Comparison of ENCODE assay signal across 20 cellular contexts in the genomic region with DNA sequence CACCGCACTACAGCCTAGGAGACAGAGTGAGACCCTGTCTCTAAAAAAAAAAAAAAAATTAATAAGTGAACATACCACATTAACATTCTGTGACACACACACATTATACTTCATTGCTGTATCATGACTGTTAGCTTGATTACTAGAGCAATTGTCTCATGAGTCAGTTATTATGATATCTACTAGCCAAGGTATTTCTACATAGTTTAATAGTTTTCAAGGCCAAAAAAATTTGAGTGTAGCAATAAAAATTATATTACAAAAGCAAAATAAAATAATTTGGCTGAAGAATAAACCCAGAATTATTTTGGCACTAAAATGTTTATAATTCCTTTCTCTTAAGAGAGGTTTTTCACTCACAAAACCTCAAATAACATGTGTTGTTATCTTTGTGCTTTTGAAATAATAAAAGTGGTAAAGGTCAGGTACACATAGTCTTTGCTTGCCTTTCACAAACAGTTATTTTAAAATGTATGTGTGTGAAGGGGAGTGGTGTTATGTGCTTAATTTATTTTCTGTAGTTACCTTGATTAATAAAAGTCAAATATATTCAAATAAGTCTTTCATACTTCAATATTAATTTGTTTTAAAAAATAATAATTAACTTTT.
DNase-seq lines count a peak whose midpoint lies in the region; ATAC-seq, FAIRE-seq and TF ChIP-seq lines count a peak whose summit lies in the region.
"Had no signal": no experiment of that assay in that cellular context is flagged by ENCODE, and none has a peak within 500 bp of the region (broad histone marks: within the 10 kb centered on the region; RNA-seq: fewer than 3 reads in every experiment).

No MANE protein-coding gene starts in this region.

- no peak overlapping the region for H2BK20ac ChIP-seq in IMR-90 (ENCODE audit: low read depth, low read length)

- H3K27ac ChIP-seq in IMR-90 (ENCODE audit: insufficient read depth, low read length) (no peak overlapping the region), liver (ENCODE audit: low read depth in 1 of 2, low read length in 2 of 2) (no peak overlapping the region)
- H3K27ac ChIP-seq: BLaER1, hepatocyte, psoas muscle had no signal

- H3K27me3 ChIP-seq in IMR-90 (ENCODE audit: control insufficient read depth, insufficient read depth, low read length) (no peaks in the 10 kb centered on the region), liver (ENCODE audit: control insufficient read depth in 4 of 4, insufficient read depth in 4 of 4, low read length in 3 of 4) (no peaks in the 10 kb centered on the region)
- H3K27me3 ChIP-seq: BLaER1, hepatocyte had no signal

- POLR2A ChIA-PET in IMR-90 (lab: Charles Lee; ENCODE audit: unreplicated experiment): no interaction called here

- H4K20me1 ChIP-seq in IMR-90 (ENCODE audit: insufficient read depth, low read length): no peaks in the 10 kb centered on the region
- H4K20me1 ChIP-seq: BLaER1 had no signal

- H3K4me1 ChIP-seq in IMR-90 (ENCODE audit: control insufficient read depth, insufficient read depth, low read length): no peaks in the 10 kb centered on the region
- H3K4me1 ChIP-seq in liver (ENCODE audit: control insufficient read depth in 4 of 4, insufficient read depth in 4 of 4, low read length in 3 of 4): peaks cover 0 to 3% (median 1%) of the 10 kb centered on the region in 4 donors
- H3K4me1 ChIP-seq: BLaER1, psoas muscle had no signal

- ATAC-seq in IMR-90 (ENCODE audit: low read depth) (peak; percentile 68), GM18858 (IDR thresholded peaks at IDR 0.05; ENCODE audit: unreplicated experiment) (no peak)
- no peak for ATAC-seq in stimulated activated naive B cell treated with anti-CD40 and anti-IgM and Interleukin-4, amounts not matched to agents 10 μg/mL and 1 μg/mL and 100 μg/mL, for 72 hours (replicated peaks)
- ATAC-seq: GM12878, left colon had no signal

- CTCF ChIA-PET in IMR-90 (lab: Yijun Ruan, JAX): interaction anchor here (0.6 kb wide), 1 partner anchor 253 kb away, joined by 4 read pairs; no protein-coding TSS in a partner anchor

- H3K9ac ChIP-seq in IMR-90 (ENCODE audit: low read depth, low read length) (no peak overlapping the region), liver (ENCODE audit: low read depth in 1 of 2, low read length in 2 of 2) (no peak overlapping the region)
- H3K9ac ChIP-seq: BLaER1 had no signal

- no peak overlapping the region for H2BK120ac ChIP-seq in IMR-90 (ENCODE audit: low read depth, low read length)

- H3K36me3 ChIP-seq in IMR-90 (ENCODE audit: control insufficient read depth, insufficient read depth, low read length): no peaks in the 10 kb centered on the region
- H3K36me3 ChIP-seq in liver (ENCODE audit: control insufficient read depth in 4 of 4, insufficient read depth in 3 of 4, low read depth in 1 of 4, low read length in 3 of 4): no peaks in the 10 kb centered on the region
- H3K36me3 ChIP-seq: BLaER1 had no signal

- H3K18ac ChIP-seq in IMR-90 (ENCODE audit: low read depth, low read length): no peak overlapping the region

- no peak overlapping the region for H3K4ac ChIP-seq in IMR-90 (ENCODE audit: low read depth, low read length)

- H3K9me3 ChIP-seq in IMR-90 (ENCODE audit: control insufficient read depth, insufficient read depth, low read length): no peaks in the 10 kb centered on the region
- no peaks in the 10 kb centered on the region for H3K9me3 ChIP-seq in liver (ENCODE audit: control insufficient read depth in 4 of 4, low read length in 3 of 4)
- H3K9me3 ChIP-seq: BLaER1, psoas muscle had no signal

- no peak overlapping the region for H3K56ac ChIP-seq in IMR-90 (ENCODE audit: extremely low read depth, insufficient read depth, low read length)

- no peak overlapping the region for H3K4me2 ChIP-seq in IMR-90 (ENCODE audit: low read depth, low read length)
- H3K4me2 ChIP-seq: BLaER1, hepatocyte had no signal

- no peak overlapping the region for H4K91ac ChIP-seq in IMR-90 (ENCODE audit: insufficient read depth, low read depth, low read length)

- H2AK5ac ChIP-seq in IMR-90 (ENCODE audit: low read depth, low read length): no peak overlapping the region

- no peak overlapping the region for H3K23ac ChIP-seq in IMR-90 (ENCODE audit: low read depth, low read length)

- intact Hi-C loops in IMR-90 (cut with micrococcal nuclease): no loop called here

- FAIRE-seq in endometrium (lab: Jason Lieb, UNC): peak; percentile 99
- FAIRE-seq: GM12878 had no signal

- no peak overlapping the region for H4K8ac ChIP-seq in IMR-90 (ENCODE audit: low read depth in 2 of 2, low read length in 2 of 2)

- no TSS peak for BruUV-seq in IMR-90 (replicated peaks; lab: Mats Ljungman, UMichigan)

- H3K14ac ChIP-seq in IMR-90 (replicated peaks; ENCODE audit: low read depth, low read length): no peak overlapping the region

- H3K27me3 Mint-ChIP-seq in stimulated activated naive B cell treated with anti-CD40 and anti-IgM and Interleukin-4, amounts not matched to agents 10 μg/mL and 1 μg/mL and 100 μg/mL, for 72 hours: peaks cover 0 to 5% of the 10 kb centered on the region in 2 donors
- H3K27me3 Mint-ChIP-seq: activated CD4-positive, alpha-beta T cell treated with anti-CD3 and anti-CD28 coated beads, Interleukin-2, amount 10 ng/mL, durations not matched to agents 24 days and 14 days; activated naive CD8-positive, alpha-beta T cell treated with anti-CD3 and anti-CD28 coated beads for 36 hours; naive B cell had no signal

- no peak overlapping the region for H2AK9ac ChIP-seq in IMR-90 (replicated peaks; ENCODE audit: low read depth, low read length, poor library complexity)

- no peak overlapping the region for H2AFZ ChIP-seq in IMR-90 (replicated peaks; ENCODE audit: low read length, poor library complexity)
- H2AFZ ChIP-seq: hepatocyte had no signal

- in situ Hi-C loops in IMR-90 (cut with MboI; ENCODE audit: low sequenced_read_pairs): no loop called here

- H4K5ac ChIP-seq in IMR-90 (ENCODE audit: low read depth, low read length): no peak overlapping the region

- H2BK5ac ChIP-seq in IMR-90 (ENCODE audit: low read depth, low read length, poor library complexity, severe bottlenecking): no peak overlapping the region

- dilution Hi-C loops in IMR-90 (cut with HindIII; ENCODE audit: low sequenced_read_pairs, unreplicated experiment): no loop called here

- TF ChIP-seq RAD21 in IMR-90 (IDR thresholded peaks at IDR 0.05; ENCODE audit: low read length) (no peak), liver (IDR thresholded peaks at IDR 0.05) (no peak)

- TF ChIP-seq POLR2A in IMR-90 (IDR thresholded peaks at IDR 0.05; ENCODE audit: low read depth, low read length): no peak

- no peak overlapping the region for H3K27ac Mint-ChIP-seq in stimulated activated naive B cell treated with anti-CD40 and anti-IgM and Interleukin-4, amounts not matched to agents 10 μg/mL and 1 μg/mL and 100 μg/mL, for 72 hours
- H3K27ac Mint-ChIP-seq: activated CD4-positive, alpha-beta T cell treated with anti-CD3 and anti-CD28 coated beads, Interleukin-2, amount 10 ng/mL, durations not matched to agents 24 days and 14 days; activated naive CD8-positive, alpha-beta T cell treated with anti-CD3 and anti-CD28 coated beads for 36 hours; naive B cell had no signal

- peak; percentile 46 for DNase-seq in AG09319 (ENCODE audit: extremely low read depth, low read depth)
- DNase-seq in IMR-90: peak; percentile 39
- no peak for DNase-seq in stimulated activated naive B cell treated with anti-CD40 and anti-IgM and Interleukin-4, amounts not matched to agents 10 μg/mL and 1 μg/mL and 100 μg/mL, for 72 hours
- DNase-seq in DMS 273 treated with DMSO at 0.1 percent for 48 hours (lab: John Stamatoyannopoulos, UW): no peak
- no peak for DNase-seq in stimulated activated naive CD4-positive, alpha-beta T cell treated with Interleukin-2 at 50 U/mL for 16 hours (lab: John Stamatoyannopoulos, UW)
- DNase-seq: activated CD4-positive, alpha-beta T cell treated with anti-CD3 and anti-CD28 coated beads, Interleukin-2, amount 10 ng/mL, durations not matched to agents 24 days and 14 days; activated naive CD8-positive, alpha-beta T cell treated with anti-CD3 and anti-CD28 coated beads for 36 hours; DMS79 treated with DMSO at 0.1 percent for 48 hours; KBM-7; left colon; naive B cell; NCI-H1105; psoas muscle; trophoblast cell had no signal

- no peaks in the 10 kb centered on the region for H3K9me1 ChIP-seq in IMR-90 (ENCODE audit: insufficient read depth, low read length)

- H3K9me3 Mint-ChIP-seq in stimulated activated naive B cell treated with anti-CD40 and anti-IgM and Interleukin-4, amounts not matched to agents 10 μg/mL and 1 μg/mL and 100 μg/mL, for 72 hours: peaks cover 0 to 3% of the 10 kb centered on the region in 2 donors
- H3K9me3 Mint-ChIP-seq: activated CD4-positive, alpha-beta T cell treated with anti-CD3 and anti-CD28 coated beads, Interleukin-2, amount 10 ng/mL, durations not matched to agents 24 days and 14 days; naive B cell had no signal

- H3K4me3 ChIP-seq in IMR-90 (ENCODE audit: insufficient read depth, low read depth, low read length) (no peak overlapping the region), liver (ENCODE audit: low read depth in 1 of 3, low read length in 3 of 3) (no peak overlapping the region)
- H3K4me3 ChIP-seq: BLaER1, GM12878, hepatocyte, psoas muscle had no signal

- peaks cover 0 to 8% of the 10 kb centered on the region in 2 donors for H3K36me3 Mint-ChIP-seq in stimulated activated naive B cell treated with anti-CD40 and anti-IgM and Interleukin-4, amounts not matched to agents 10 μg/mL and 1 μg/mL and 100 μg/mL, for 72 hours
- H3K36me3 Mint-ChIP-seq: activated naive CD8-positive, alpha-beta T cell treated with anti-CD3 and anti-CD28 coated beads for 36 hours had no signal

- no peak overlapping the region for H3K4me3 Mint-ChIP-seq in stimulated activated naive B cell treated with anti-CD40 and anti-IgM and Interleukin-4, amounts not matched to agents 10 μg/mL and 1 μg/mL and 100 μg/mL, for 72 hours
- H3K4me3 Mint-ChIP-seq: activated CD4-positive, alpha-beta T cell treated with anti-CD3 and anti-CD28 coated beads, Interleukin-2, amount 10 ng/mL, durations not matched to agents 24 days and 14 days; activated naive CD8-positive, alpha-beta T cell treated with anti-CD3 and anti-CD28 coated beads for 36 hours; naive B cell had no signal

- H3K4me1 Mint-ChIP-seq in stimulated activated naive B cell treated with anti-CD40 and anti-IgM and Interleukin-4, amounts not matched to agents 10 μg/mL and 1 μg/mL and 100 μg/mL, for 72 hours: no peaks in the 10 kb centered on the region
- H3K4me1 Mint-ChIP-seq: activated CD4-positive, alpha-beta T cell treated with anti-CD3 and anti-CD28 coated beads, Interleukin-2, amount 10 ng/mL, durations not matched to agents 24 days and 14 days; activated naive CD8-positive, alpha-beta T cell treated with anti-CD3 and anti-CD28 coated beads for 36 hours; naive B cell had no signal

- WGBS in IMR-90 (ENCODE audit: extremely low coverage in 2 of 2, insufficient read length in 1 of 2), 2 experiments: no CpG with 5 or more reads among the region's 1 CpG
- 98% methylated on average over 1 of the region's 1 CpG for WGBS in liver

- no peaks in the 10 kb centered on the region for H3K79me1 ChIP-seq in IMR-90 (ENCODE audit: low read depth in 1 of 2, low read length in 2 of 2)

- no peak for TF ChIP-seq CTCF in AG09319 (IDR thresholded peaks at IDR 0.05; ENCODE audit: low read depth, low read length)
- no peak for TF ChIP-seq CTCF in IMR-90 (conservative IDR thresholded peaks at IDR 0.05; ENCODE audit: low read depth, low read length)
- no peak for TF ChIP-seq CTCF in liver (IDR thresholded peaks at IDR 0.05; ENCODE audit: low read depth, low read length, missing input control)

- H2BK15ac ChIP-seq in IMR-90 (ENCODE audit: low read depth, low read length): no peak overlapping the region

Comparison
In these comparisons a context has a peak if more than half of its experiments do, and no peak if none do; other contexts are left out.
1. DNase-seq: peak in AG09319 (single experiment) and IMR-90 (single experiment); none in stimulated activated naive B cell treated with anti-CD40 and anti-IgM and Interleukin-4, amounts not matched to agents 10 μg/mL and 1 μg/mL and 100 μg/mL, for 72 hours (single experiment), DMS 273 treated with DMSO at 0.1 percent for 48 hours (single experiment) and stimulated activated naive CD4-positive, alpha-beta T cell treated with Interleukin-2 at 50 U/mL for 16 hours (single experiment).